Comparison of ENCODE assay signal across 25 cellular contexts in genomic region chr9:91028166-91028827, GRCh38.
"Had no signal": no experiment of that assay in that cellular context is flagged by ENCODE, and none has a peak within 500 bp of the region (broad histone marks: within the 10 kb centered on the region; RNA-seq: fewer than 3 reads in every experiment).

No MANE protein-coding gene starts in this region.

- H3K36me3 ChIP-seq: ovary, right atrium auricular region, suprapubic skin, thyroid gland, upper lobe of left lung, vagina had no signal

- H3K4me1 Mint-ChIP-seq: natural killer cell, neural crest cell had no signal

- H3K4me2 ChIP-seq: hepatocyte had no signal

- ATAC-seq: left cardiac atrium; left ventricle myocardium superior; mucosa of descending colon; natural killer cell; stimulated activated naive CD8-positive, alpha-beta T cell treated with anti-CD3 and anti-CD28 coated beads, Interleukin-15, Interleukin-2, amounts not matched to agents 100 U/mL and 50 U/mL, for 24 hours had no signal

- H3K4me3 Mint-ChIP-seq: endodermal cell, natural killer cell, neural crest cell had no signal

- DNase-seq: dermis blood vessel endothelial cell; effector CD4-positive, alpha-beta T cell; endodermal cell; erythroblast; foreskin melanocyte; head of caudate nucleus; kidney; left cardiac atrium; left ventricle myocardium superior; mesendoderm; mucosa of descending colon; natural killer cell; ovary; small intestine; stimulated activated CD4-positive, alpha-beta T cell treated with anti-CD3 and anti-CD28 coated beads, Interleukin-12 subunit alpha, Interleukin-12 subunit beta, amount 100 ng/mL, for 4 hours; stimulated activated naive CD8-positive, alpha-beta T cell treated with anti-CD3 and anti-CD28 coated beads, Interleukin-15, Interleukin-2, amounts not matched to agents 100 U/mL and 50 U/mL, for 24 hours; thyroid gland; upper lobe of left lung had no signal

- H3K79me2 ChIP-seq: hepatocyte had no signal

- H3K27me3 ChIP-seq: hepatocyte, ovary, right atrium auricular region, suprapubic skin, thyroid gland, upper lobe of left lung, vagina had no signal

- H3K4me3 ChIP-seq: hepatocyte, mucosa of descending colon, ovary, right atrium auricular region, suprapubic skin, thyroid gland, upper lobe of left lung, vagina had no signal

- H3K4me1 ChIP-seq: right atrium auricular region, suprapubic skin, thyroid gland, upper lobe of left lung, vagina had no signal

- H3K9me3 ChIP-seq: mucosa of descending colon, ovary, right atrium auricular region, suprapubic skin, thyroid gland, upper lobe of left lung, vagina had no signal

- H3K36me3 Mint-ChIP-seq: natural killer cell had no signal

- H3K27ac Mint-ChIP-seq: endodermal cell, natural killer cell had no signal

- H2AFZ ChIP-seq: hepatocyte had no signal

- H3K27ac ChIP-seq: hepatocyte, ovary, right atrium auricular region, suprapubic skin, thyroid gland, upper lobe of left lung, vagina had no signal

- H3K9me3 Mint-ChIP-seq: natural killer cell, neural crest cell had no signal

- FAIRE-seq: colon, endothelial cell of umbilical vein, kidney, small intestine had no signal
